Comparison of ENCODE assay signal across 8 cellular contexts in the genomic region with DNA sequence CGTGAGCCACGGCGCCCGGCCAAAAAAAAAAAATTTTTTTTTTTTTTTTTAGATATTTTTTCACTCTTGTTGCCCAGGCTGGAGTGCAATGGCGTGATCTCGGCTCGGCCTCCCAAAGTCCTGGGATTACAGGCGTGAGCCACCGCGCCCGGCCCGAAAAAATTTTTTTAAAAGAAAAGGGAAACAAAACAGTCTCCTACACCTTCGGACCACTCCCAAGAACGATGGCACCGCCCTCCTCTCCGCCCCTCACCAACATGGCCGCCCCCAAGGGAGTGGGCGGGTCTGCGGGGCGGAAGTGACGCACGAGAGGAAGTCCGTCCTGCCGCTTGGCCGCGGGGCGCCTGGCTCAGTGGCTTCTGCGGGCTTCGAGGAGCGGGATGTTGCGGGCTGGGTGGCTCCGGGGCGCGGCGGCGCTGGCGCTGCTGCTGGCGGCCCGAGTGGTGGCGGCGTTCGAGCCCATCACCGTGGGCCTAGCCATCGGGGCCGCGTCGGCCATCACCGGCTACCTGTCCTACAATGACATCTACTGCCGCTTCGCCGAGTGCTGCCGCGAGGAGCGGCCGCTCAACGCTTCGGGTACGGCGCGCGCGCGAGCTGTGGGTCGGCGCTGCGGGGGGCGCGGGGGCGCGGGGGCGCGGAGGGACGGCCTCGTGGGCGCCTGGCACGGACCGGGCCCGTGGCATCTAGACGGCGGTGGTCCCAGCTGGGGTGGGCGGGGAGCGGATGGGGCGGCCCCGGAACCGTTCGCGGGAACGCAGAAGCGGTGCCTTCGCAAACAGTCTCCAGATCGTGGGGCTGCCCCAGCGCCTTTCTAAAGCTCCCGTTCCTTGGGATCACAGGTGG. TPM values are rescaled to one million over a fixed set of nuclear protein-coding genes. Genes with fewer than 3 reads are reported as not detected.
DNase-seq lines count a peak whose midpoint lies in the region; ATAC-seq and TF ChIP-seq lines count a peak whose summit lies in the region.

A gene with protein sequence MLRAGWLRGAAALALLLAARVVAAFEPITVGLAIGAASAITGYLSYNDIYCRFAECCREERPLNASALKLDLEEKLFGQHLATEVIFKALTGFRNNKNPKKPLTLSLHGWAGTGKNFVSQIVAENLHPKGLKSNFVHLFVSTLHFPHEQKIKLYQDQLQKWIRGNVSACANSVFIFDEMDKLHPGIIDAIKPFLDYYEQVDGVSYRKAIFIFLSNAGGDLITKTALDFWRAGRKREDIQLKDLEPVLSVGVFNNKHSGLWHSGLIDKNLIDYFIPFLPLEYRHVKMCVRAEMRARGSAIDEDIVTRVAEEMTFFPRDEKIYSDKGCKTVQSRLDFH (plus strand): TSS at position 352 of the 846 bp plus-strand sequence. CDS start 29 bp downstream, at position 381.

- intact Hi-C loops in activated CD4-positive, alpha-beta T cell treated with anti-CD3 and anti-CD28 coated beads for 36 hours (cut with DNase I, micrococcal nuclease) = loop anchor here (1.0 to 2.0 kb wide), 10 partner anchors 21 to 776 kb away; partner anchors contain the start of genes TOR1A (in 2 of the 2), ASB6 (in 1 of the 2), C9orf78 (in 1 of the 2) and CRAT (in 1 of the 2)

- POLR2A ChIA-PET in activated CD4-positive, alpha-beta T cell treated with anti-CD3 and anti-CD28 coated beads for 36 hours (lab: Charles Lee) = interaction anchor here (0.7 to 1.2 kb wide), 2 partner anchors 32 to 370 kb away, joined by 3 to 4 read pairs; partner anchors contain the start of genes C9orf78 and USP20

- DNase-seq in AML-193 (lab: John Stamatoyannopoulos, UW) (peak; percentile 68 to 71), NCI-H510A treated with DMSO at 0.1 percent for 48 hours (lab: John Stamatoyannopoulos, UW) (peak; percentile 79), chondrocyte (ENCODE audit: low spot score) (peak; percentile 98), kidney glomerular epithelial cell (lab: John Stamatoyannopoulos, UW) (peak; percentile 88)
- peak; percentile 95 for DNase-seq in activated CD4-positive, alpha-beta T cell treated with anti-CD3 and anti-CD28 coated beads for 36 hours
- DNase-seq in stimulated activated CD4-positive, alpha-beta T cell treated with anti-CD3 and anti-CD28 coated beads, Interleukin-15, amount 100 ng/mL, for 48 hours (ENCODE audit: low read depth in 2 of 2) = peak; percentile 85 to 88

- peak; percentile 87 for ATAC-seq in HG03439 (IDR thresholded peaks at IDR 0.05; ENCODE audit: unreplicated experiment)
- peak; percentile 92 for ATAC-seq in activated CD4-positive, alpha-beta T cell treated with anti-CD3 and anti-CD28 coated beads for 36 hours

- peaks cover 26% of the 10 kb centered on the region for H3K36me3 Mint-ChIP-seq in activated CD4-positive, alpha-beta T cell treated with anti-CD3 and anti-CD28 coated beads for 36 hours (ENCODE audit: low read depth)
- H3K36me3 Mint-ChIP-seq in chondrocyte (ENCODE audit: low read depth) = peaks cover 9% of the 10 kb centered on the region

- no peak for TF ChIP-seq CTCF in chondrocyte (IDR thresholded peaks at IDR 0.05)

- H3K27me3 Mint-ChIP-seq in activated CD4-positive, alpha-beta T cell treated with anti-CD3 and anti-CD28 coated beads for 36 hours = no peaks in the 10 kb centered on the region
- H3K27me3 Mint-ChIP-seq in chondrocyte (ENCODE audit: low read depth) = no peaks in the 10 kb centered on the region

- H3K9me3 Mint-ChIP-seq in activated CD4-positive, alpha-beta T cell treated with anti-CD3 and anti-CD28 coated beads for 36 hours (ENCODE audit: low read depth) = no peaks in the 10 kb centered on the region
- H3K9me3 Mint-ChIP-seq in chondrocyte (ENCODE audit: low read depth) = no peaks in the 10 kb centered on the region

- H3K4me3 Mint-ChIP-seq in activated CD4-positive, alpha-beta T cell treated with anti-CD3 and anti-CD28 coated beads for 36 hours = peak within 1 kb of the TSS; percentile 81
- H3K4me3 Mint-ChIP-seq in chondrocyte (ENCODE audit: unreplicated experiment) = peak within 1 kb of the TSS; percentile 85

- peak within 1 kb of the TSS; percentile 90 for H3K27ac Mint-ChIP-seq in activated CD4-positive, alpha-beta T cell treated with anti-CD3 and anti-CD28 coated beads for 36 hours
- H3K27ac Mint-ChIP-seq in chondrocyte (ENCODE audit: unreplicated experiment) = peak within 1 kb of the TSS; percentile 92

- peak; percentile 74 for TF ChIP-seq POLR2A in GM19193 (IDR thresholded peaks at IDR 0.05; ENCODE audit: extremely low read depth, insufficient read depth, insufficient read length)

- CTCF ChIA-PET in activated CD4-positive, alpha-beta T cell treated with anti-CD3 and anti-CD28 coated beads for 36 hours (lab: Charles Lee) = interaction anchor here (0.8 to 1.3 kb wide), 4 partner anchors 13 to 77 kb away, joined by 3 to 8 read pairs (median 4); no protein-coding TSS in a partner anchor

- peaks cover 25% of the 10 kb centered on the region for H3K4me1 Mint-ChIP-seq in activated CD4-positive, alpha-beta T cell treated with anti-CD3 and anti-CD28 coated beads for 36 hours
- H3K4me1 Mint-ChIP-seq in chondrocyte (ENCODE audit: low read depth) = peaks cover 14% of the 10 kb centered on the region

RNA-seq across cellular contexts. Expression of the gene that starts here (rescaled TPM):
- total RNA-seq in activated CD4-positive, alpha-beta T cell treated with anti-CD3 and anti-CD28 coated beads for 36 hours = 10 to 100 TPM; 18.0 to 22.1 TPM
- 39.4 to 44.2 TPM (median 39.8 TPM) in 3 replicates for total RNA-seq in chondrocyte

Comparison
In these comparisons a context has a peak if more than half of its experiments do, and no peak if none do; other contexts are left out.
1. Peak in every context shown above with its lines: DNase-seq and ATAC-seq.